ENCODE assay signal across 25 cellular contexts in the genomic region with DNA sequence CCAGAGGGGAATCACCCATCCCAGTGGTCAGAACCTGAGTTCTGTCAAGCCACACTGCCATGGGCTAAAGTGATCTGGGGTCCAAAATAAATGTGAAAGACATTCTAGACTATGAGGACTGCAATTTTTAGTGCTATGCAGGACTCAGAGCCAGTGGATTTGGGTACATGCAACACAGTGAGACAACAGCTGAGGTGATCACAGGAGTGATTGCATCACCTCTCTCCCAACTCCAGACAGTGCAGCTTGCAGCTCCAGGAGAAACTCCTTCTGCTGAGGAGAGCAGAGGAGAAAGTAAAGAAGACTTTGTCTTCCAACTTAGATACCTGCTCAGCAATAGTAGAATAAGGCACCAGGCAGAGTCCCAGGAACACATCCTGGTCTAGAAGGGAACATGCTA.
A peak's percentile ranks its signal among the peaks of the same experiment; 100 is the strongest.
DNase-seq lines count a peak whose midpoint lies in the region; ATAC-seq and FAIRE-seq lines count a peak whose summit lies in the region.
"Had no signal": no experiment of that assay in that cellular context is flagged by ENCODE, and none has a peak within 500 bp of the region (broad histone marks: within the 10 kb centered on the region; RNA-seq: fewer than 3 reads in every experiment).

No MANE protein-coding gene starts in this region.

- no peak overlapping the region for H3K4me3 ChIP-seq in aorta (ENCODE audit: low read length in 2 of 2)
- H3K4me3 ChIP-seq in small intestine (ENCODE audit: low read depth in 1 of 2, low read length in 2 of 2) = no peak overlapping the region
- H3K4me3 ChIP-seq: A549; BLaER1 treated with 17β-estradiol and CSF1 and Interleukin-3, amounts not matched to agents 10 nM and 100 nM; GM12878 had no signal

- H3K4me1 Mint-ChIP-seq in stimulated activated naive CD8-positive, alpha-beta T cell treated with anti-CD3 and anti-CD28 coated beads, Interleukin-15, amount 100 ng/mL, for 72 hours = no peaks in the 10 kb centered on the region
- H3K4me1 Mint-ChIP-seq: CD14-positive monocyte; CD8-positive, alpha-beta memory T cell had no signal

- no peak overlapping the region for H3K27ac ChIP-seq in aorta (ENCODE audit: low read depth in 1 of 2, low read length in 2 of 2)
- no peak overlapping the region for H3K27ac ChIP-seq in small intestine (ENCODE audit: low read depth in 1 of 2, low read length in 1 of 2)
- H3K27ac ChIP-seq: A549; BLaER1 treated with 17β-estradiol and CSF1 and Interleukin-3, amounts not matched to agents 10 nM and 100 nM had no signal

- H3K4me3 Mint-ChIP-seq in stimulated activated naive CD8-positive, alpha-beta T cell treated with anti-CD3 and anti-CD28 coated beads, Interleukin-15, amount 100 ng/mL, for 72 hours = no peak overlapping the region
- H3K4me3 Mint-ChIP-seq: CD14-positive monocyte; CD4-positive, alpha-beta T cell; CD8-positive, alpha-beta memory T cell had no signal

- H3K27me3 ChIP-seq in aorta (ENCODE audit: control insufficient read depth in 1 of 2, insufficient read depth in 2 of 2, low read length in 1 of 2) (no peaks in the 10 kb centered on the region), small intestine (ENCODE audit: control insufficient read depth in 2 of 2, insufficient read depth in 2 of 2, low read length in 2 of 2) (no peaks in the 10 kb centered on the region)
- H3K27me3 ChIP-seq: BE2C; BLaER1 treated with 17β-estradiol and CSF1 and Interleukin-3, amounts not matched to agents 10 nM and 100 nM had no signal

- no peaks in the 10 kb centered on the region for H3K27me3 Mint-ChIP-seq in stimulated activated naive CD8-positive, alpha-beta T cell treated with anti-CD3 and anti-CD28 coated beads, Interleukin-15, amount 100 ng/mL, for 72 hours
- H3K27me3 Mint-ChIP-seq: CD4-positive, alpha-beta T cell; CD8-positive, alpha-beta memory T cell had no signal

- H3K27ac Mint-ChIP-seq in stimulated activated naive CD8-positive, alpha-beta T cell treated with anti-CD3 and anti-CD28 coated beads, Interleukin-15, amount 100 ng/mL, for 72 hours = no peak overlapping the region
- H3K27ac Mint-ChIP-seq: CD4-positive, alpha-beta T cell; CD8-positive, alpha-beta memory T cell had no signal

- no peak for DNase-seq in stimulated activated naive CD8-positive, alpha-beta T cell treated with anti-CD3 and anti-CD28 coated beads, Interleukin-15, amount 100 ng/mL, for 72 hours
- DNase-seq in stimulated activated naive CD8-positive, alpha-beta T cell treated with anti-CD3 and anti-CD28 coated beads, Interleukin-15, Interleukin-2, amounts not matched to agents 100 U/mL and 50 U/mL, for 24 hours = no peak
- DNase-seq in islet precursor cell = peak; percentile 37
- DNase-seq in aorta = no peak
- no peak for DNase-seq in small intestine
- DNase-seq: 8988T; ACHN; AML-193; BE2C; CD4-positive, alpha-beta T cell; CD8-positive, alpha-beta memory T cell; DMS 273 treated with DMSO at 0.1 percent for 48 hours; DMS79; EL; GDM1; GOT3; H7; HCEC 1CT had no signal

- peak; percentile 23 for ATAC-seq in stimulated activated naive CD8-positive, alpha-beta T cell treated with anti-CD3 and anti-CD28 coated beads, Interleukin-15, amount 100 ng/mL, for 72 hours
- no peak for ATAC-seq in stimulated activated naive CD8-positive, alpha-beta T cell treated with anti-CD3 and anti-CD28 coated beads, Interleukin-15, Interleukin-2, amounts not matched to agents 100 U/mL and 50 U/mL, for 24 hours
- ATAC-seq in aorta (ENCODE audit: low FRiP score) = peak; percentile 29
- ATAC-seq in GM21423 (IDR thresholded peaks at IDR 0.05; ENCODE audit: unreplicated experiment) = no peak
- ATAC-seq: A549, GM12878 had no signal

- H3K36me3 ChIP-seq in aorta (ENCODE audit: control insufficient read depth in 1 of 2, insufficient read depth in 2 of 2, low read length in 1 of 2) (no peaks in the 10 kb centered on the region), small intestine (ENCODE audit: control insufficient read depth in 2 of 2, insufficient read depth in 2 of 2, low read length in 2 of 2) (no peaks in the 10 kb centered on the region)
- H3K36me3 ChIP-seq: BE2C; BLaER1 treated with 17β-estradiol and CSF1 and Interleukin-3, amounts not matched to agents 10 nM and 100 nM had no signal

- H3K9me3 Mint-ChIP-seq in stimulated activated naive CD8-positive, alpha-beta T cell treated with anti-CD3 and anti-CD28 coated beads, Interleukin-15, amount 100 ng/mL, for 72 hours = peaks cover 19 to 28% of the 10 kb centered on the region in 2 donors

- no peak for FAIRE-seq in small intestine (lab: Jason Lieb, UNC)
- FAIRE-seq: A549, D721Med, GM12878, GM19239 had no signal

- intact Hi-C loops in aorta (cut with DNase I) = no loop called here

- H3K4me1 ChIP-seq in aorta (ENCODE audit: control insufficient read depth in 1 of 2, insufficient read depth in 2 of 2, low read length in 2 of 2) = no peaks in the 10 kb centered on the region
- no peaks in the 10 kb centered on the region for H3K4me1 ChIP-seq in small intestine (ENCODE audit: control insufficient read depth in 2 of 2, insufficient read depth in 1 of 2, low read depth in 1 of 2, low read length in 1 of 2)
- H3K4me1 ChIP-seq: A549; BE2C; BLaER1 treated with 17β-estradiol and CSF1 and Interleukin-3, amounts not matched to agents 10 nM and 100 nM had no signal

- H3K9me3 ChIP-seq in aorta (ENCODE audit: control insufficient read depth, low read length) (no peaks in the 10 kb centered on the region), small intestine (ENCODE audit: control insufficient read depth, low read depth) (no peaks in the 10 kb centered on the region)
- H3K9me3 ChIP-seq: A549, BE2C had no signal

Comparison
In these comparisons a context has a peak if more than half of its experiments do, and no peak if none do; other contexts are left out.
1. ATAC-seq: peak in stimulated activated naive CD8-positive, alpha-beta T cell treated with anti-CD3 and anti-CD28 coated beads, Interleukin-15, amount 100 ng/mL, for 72 hours (single experiment) and aorta (single experiment); none in stimulated activated naive CD8-positive, alpha-beta T cell treated with anti-CD3 and anti-CD28 coated beads, Interleukin-15, Interleukin-2, amounts not matched to agents 100 U/mL and 50 U/mL, for 24 hours (single experiment) and GM21423 (single experiment).